In the genomic region with DNA sequence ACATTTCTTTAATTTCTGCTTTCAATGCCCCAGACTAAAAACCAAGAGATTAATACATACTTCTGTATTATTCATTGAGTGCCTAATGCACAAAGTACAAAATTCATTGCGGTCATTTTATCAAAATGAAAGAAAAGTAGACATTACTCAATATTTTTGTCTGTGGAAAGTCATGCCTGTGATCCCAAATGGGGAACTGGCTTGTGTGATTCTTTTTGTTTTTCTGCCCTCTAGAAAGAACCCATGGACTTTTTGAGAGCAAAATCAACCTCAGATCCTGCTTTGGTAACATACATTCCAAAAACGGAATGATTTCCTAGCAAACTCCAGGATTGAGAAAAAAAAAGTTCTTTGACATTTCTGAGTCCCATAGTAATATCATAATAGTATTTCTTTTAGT, we compare ENCODE assay signal across 26 cellular contexts.
DNase-seq lines count a peak whose midpoint lies in the region; ATAC-seq, FAIRE-seq and TF ChIP-seq lines count a peak whose summit lies in the region.
"Had no signal": no experiment of that assay in that cellular context is flagged by ENCODE, and none has a peak within 500 bp of the region (broad histone marks: within the 10 kb centered on the region; RNA-seq: fewer than 3 reads in every experiment).

No MANE protein-coding gene starts in this region.

- H3K4me3 ChIP-seq in astrocyte of the spinal cord (ENCODE audit: low read depth, low read length) (no peak overlapping the region), coronary artery (peak overlapping the region; percentile 42), tibial artery (peak overlapping the region in 1 of 2 donors; percentile 3)
- H3K4me3 ChIP-seq: BLaER1, GM12878, GM23248 had no signal

- no peak for FAIRE-seq in GM12892 (lab: Jason Lieb, UNC)
- FAIRE-seq: GM12878, HTR-8/SVneo had no signal

- H3K27me3 Mint-ChIP-seq in nephron (ENCODE audit: low read depth) = no peaks in the 10 kb centered on the region
- H3K27me3 Mint-ChIP-seq: CD4-positive, alpha-beta T cell had no signal

- in situ Hi-C loops in astrocyte of the spinal cord (cut with HindIII; ENCODE audit: low sequenced_read_pairs) = no loop called here

- H3K36me3 Mint-ChIP-seq in nephron (ENCODE audit: low read depth) = no peaks in the 10 kb centered on the region

- intact Hi-C loops in tibial artery (cut with DNase I; ENCODE audit: low total_unique reads) = loop anchor here (1.0 kb wide), 1 partner anchor 37 kb away; no protein-coding TSS in a partner anchor

- DNase-seq in astrocyte of the spinal cord (ENCODE audit: low read depth, low spot score) = peak; percentile 29
- no peak for DNase-seq in coronary artery (ENCODE audit: low spot score)
- no peak for DNase-seq in tibial artery
- DNase-seq in GM12892 (ENCODE audit: insufficient read length) = no peak
- DNase-seq: ACHN; CD4-positive, alpha-beta T cell; COR-L47; DND-41; GM23248; H9; KG1; NCI-H1092 treated with DMSO at 0.1 percent for 48 hours; NCI-H1436 treated with DMSO at 0.1 percent for 48 hours; NCI-H1930; NCI-H2227 treated with DMSO at 0.1 percent for 48 hours; NCI-H510A; NCI-H748 treated with DMSO at 0.1 percent for 48 hours; NK-92 treated with Interleukin-12 subunit alpha and Interleukin-12 subunit beta, amount 100 ng/mL, for 24 hours; SIG-M5 had no signal

- peaks cover 24% of the 10 kb centered on the region for H3K4me1 Mint-ChIP-seq in nephron

- TF ChIP-seq CTCF in astrocyte of the spinal cord (IDR thresholded peaks at IDR 0.05; ENCODE audit: low read depth, low read length) = no peak
- TF ChIP-seq CTCF in coronary artery (IDR thresholded peaks at IDR 0.05) = no peak
- no peak for TF ChIP-seq CTCF in nephron (IDR thresholded peaks at IDR 0.05; ENCODE audit: unreplicated experiment in 3 of 3)
- TF ChIP-seq CTCF in tibial artery (IDR thresholded peaks at IDR 0.05) = no peak

- H3K27me3 ChIP-seq in tibial artery = no peaks in the 10 kb centered on the region
- H3K27me3 ChIP-seq: BLaER1 had no signal

- H3K27ac Mint-ChIP-seq in nephron = peak overlapping the region in 2 of 3 experiments; percentile 54 to 69
- H3K27ac Mint-ChIP-seq: CD4-positive, alpha-beta T cell; H9 had no signal

- no peak overlapping the region for H3K4me3 Mint-ChIP-seq in nephron
- H3K4me3 Mint-ChIP-seq: CD4-positive, alpha-beta T cell; H9 had no signal

- H3K27ac ChIP-seq in coronary artery (peak overlapping the region; percentile 4 to 48), tibial artery (peak overlapping the region; percentile 10 to 21)
- H3K27ac ChIP-seq: BLaER1, GM23248 had no signal

- H3K36me3 ChIP-seq in tibial artery = no peaks in the 10 kb centered on the region
- H3K36me3 ChIP-seq: BLaER1 had no signal

- ATAC-seq in GM21786 (IDR thresholded peaks at IDR 0.05; ENCODE audit: unreplicated experiment) (no peak), HG02588 (IDR thresholded peaks at IDR 0.05; ENCODE audit: unreplicated experiment) (no peak)
- ATAC-seq: GM12878, Panc1 had no signal

- H3K4me1 ChIP-seq in tibial artery = peaks cover 0 to 18% (median 0%) of the 10 kb centered on the region in 4 donors

- no peak for TF ChIP-seq POLR2A in GM12892 (IDR thresholded peaks at IDR 0.05; ENCODE audit: low read depth, low read length)

- H3K9me3 Mint-ChIP-seq in nephron = no peaks in the 10 kb centered on the region
- H3K9me3 Mint-ChIP-seq: CD4-positive, alpha-beta T cell; H9 had no signal

- no peaks in the 10 kb centered on the region for H3K9me3 ChIP-seq in tibial artery
- H3K9me3 ChIP-seq: BLaER1 had no signal
